In genomic region chr10:101231912-101232689, GRCh38 we compare ENCODE assay signal across 2 cellular contexts.
A peak's percentile ranks its signal among the peaks of the same experiment; 100 is the strongest.
TF ChIP-seq lines count a peak whose summit lies in the region.

No MANE protein-coding gene starts in this region.

TF ChIP-seq in GM23338, 12 proteins besides CTCF, POLR2A, EP300 and RAD21:
- TF ChIP-seq EZH2phosphoT487 (IDR thresholded peaks at IDR 0.05; ENCODE audit: unreplicated experiment) (peak; percentile 39), ZNF114 (CRISPR knock-in tag; IDR thresholded peaks at IDR 0.05) (no peak), REST (IDR thresholded peaks at IDR 0.05; ENCODE audit: unreplicated experiment) (no peak), POLR2AphosphoS5 (IDR thresholded peaks at IDR 0.05; ENCODE audit: low read depth) (no peak), EZH2 (IDR thresholded peaks at IDR 0.05; ENCODE audit: low read depth, unreplicated experiment) (peak; percentile 4), ZNF462 (CRISPR knock-in tag; IDR thresholded peaks at IDR 0.05) (no peak), STAT1 (IDR thresholded peaks at IDR 0.05; ENCODE audit: unreplicated experiment) (no peak), JUNB (IDR thresholded peaks at IDR 0.05; ENCODE audit: unreplicated experiment) (no peak)

TF ChIP-seq in H1, 55 proteins besides CTCF, POLR2A, EP300 and RAD21:
- TF ChIP-seq EZH2 (IDR thresholded peaks at IDR 0.05; ENCODE audit: low read depth, low read length, severe bottlenecking), result peak; percentile 70
- TF ChIP-seq PHF8 (conservative IDR thresholded peaks at IDR 0.05; ENCODE audit: low read depth, low read length), result no peak
- no peak for TF ChIP-seq JUND (IDR thresholded peaks at IDR 0.05; ENCODE audit: low read length)
- no peak for TF ChIP-seq E2F6 (IDR thresholded peaks at IDR 0.05)
- no peak for TF ChIP-seq GABPA (IDR thresholded peaks at IDR 0.05; ENCODE audit: borderline replicate concordance, insufficient read depth, low read length)
- TF ChIP-seq ASH2L (IDR thresholded peaks at IDR 0.05; ENCODE audit: low read length), result no peak
- TF ChIP-seq RNF2 (IDR thresholded peaks at IDR 0.05; ENCODE audit: borderline replicate concordance, low read depth, low read length, missing control alignments, poor library complexity, severe bottlenecking), result peak; percentile 51
- TF ChIP-seq ATF2 (IDR thresholded peaks at IDR 0.05; ENCODE audit: low read length), result no peak
- no peak for TF ChIP-seq SP1 (IDR thresholded peaks at IDR 0.05; ENCODE audit: low read depth, low read length)
- TF ChIP-seq SUZ12 (IDR thresholded peaks at IDR 0.05; ENCODE audit: low read length), result peak; percentile 64
